Comparison of ENCODE assay signal across 10 cellular contexts in the genomic region with DNA sequence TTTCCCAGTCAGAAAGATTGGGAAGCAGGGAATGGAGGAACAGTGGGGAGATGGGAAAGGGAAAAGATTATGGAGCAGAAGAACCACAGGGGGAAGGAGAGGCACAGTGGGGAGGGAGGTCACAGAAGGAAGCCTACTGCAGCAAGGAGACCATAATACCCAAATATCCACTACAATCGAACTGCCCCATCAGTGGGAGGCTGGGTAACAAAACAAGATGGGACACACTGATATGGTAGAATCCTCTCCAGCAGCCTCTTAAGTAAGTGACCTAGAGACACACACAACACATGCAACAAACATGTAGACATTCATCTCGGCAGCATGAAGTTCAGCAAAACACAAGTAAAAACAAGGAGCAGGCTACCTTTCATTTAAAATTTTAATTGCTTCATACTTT.
"Had no signal": no experiment of that assay in that cellular context is flagged by ENCODE, and none has a peak within 500 bp of the region (broad histone marks: within the 10 kb centered on the region; RNA-seq: fewer than 3 reads in every experiment).

No MANE protein-coding gene starts in this region.

- DNase-seq: GOT3, H9, HCEC 1CT, HFFc6, IMR-90, Karpas-422, KBM-7 had no signal

- H3K4me3 Mint-ChIP-seq: H9, HFFc6 had no signal

- H3K4me2 ChIP-seq: KMS-11 had no signal

- FAIRE-seq: H54, HTR-8/SVneo had no signal

- H3K9me3 Mint-ChIP-seq: H9, HFFc6 had no signal

- H3K27ac Mint-ChIP-seq: H9, HFFc6 had no signal

- H3K9ac ChIP-seq: KMS-11 had no signal

- H3K27ac ChIP-seq: KMS-11 had no signal
